In genomic region chr1:247561711-247562110, GRCh38 we compare ENCODE assay signal across 1 cellular context.
TF ChIP-seq lines count a peak whose summit lies in the region.

No MANE protein-coding gene starts in this region.

TF ChIP-seq in WTC11, 78 proteins besides CTCF, POLR2A, EP300 and RAD21 (continued from another document):
- TF ChIP-seq, protein P1, sequence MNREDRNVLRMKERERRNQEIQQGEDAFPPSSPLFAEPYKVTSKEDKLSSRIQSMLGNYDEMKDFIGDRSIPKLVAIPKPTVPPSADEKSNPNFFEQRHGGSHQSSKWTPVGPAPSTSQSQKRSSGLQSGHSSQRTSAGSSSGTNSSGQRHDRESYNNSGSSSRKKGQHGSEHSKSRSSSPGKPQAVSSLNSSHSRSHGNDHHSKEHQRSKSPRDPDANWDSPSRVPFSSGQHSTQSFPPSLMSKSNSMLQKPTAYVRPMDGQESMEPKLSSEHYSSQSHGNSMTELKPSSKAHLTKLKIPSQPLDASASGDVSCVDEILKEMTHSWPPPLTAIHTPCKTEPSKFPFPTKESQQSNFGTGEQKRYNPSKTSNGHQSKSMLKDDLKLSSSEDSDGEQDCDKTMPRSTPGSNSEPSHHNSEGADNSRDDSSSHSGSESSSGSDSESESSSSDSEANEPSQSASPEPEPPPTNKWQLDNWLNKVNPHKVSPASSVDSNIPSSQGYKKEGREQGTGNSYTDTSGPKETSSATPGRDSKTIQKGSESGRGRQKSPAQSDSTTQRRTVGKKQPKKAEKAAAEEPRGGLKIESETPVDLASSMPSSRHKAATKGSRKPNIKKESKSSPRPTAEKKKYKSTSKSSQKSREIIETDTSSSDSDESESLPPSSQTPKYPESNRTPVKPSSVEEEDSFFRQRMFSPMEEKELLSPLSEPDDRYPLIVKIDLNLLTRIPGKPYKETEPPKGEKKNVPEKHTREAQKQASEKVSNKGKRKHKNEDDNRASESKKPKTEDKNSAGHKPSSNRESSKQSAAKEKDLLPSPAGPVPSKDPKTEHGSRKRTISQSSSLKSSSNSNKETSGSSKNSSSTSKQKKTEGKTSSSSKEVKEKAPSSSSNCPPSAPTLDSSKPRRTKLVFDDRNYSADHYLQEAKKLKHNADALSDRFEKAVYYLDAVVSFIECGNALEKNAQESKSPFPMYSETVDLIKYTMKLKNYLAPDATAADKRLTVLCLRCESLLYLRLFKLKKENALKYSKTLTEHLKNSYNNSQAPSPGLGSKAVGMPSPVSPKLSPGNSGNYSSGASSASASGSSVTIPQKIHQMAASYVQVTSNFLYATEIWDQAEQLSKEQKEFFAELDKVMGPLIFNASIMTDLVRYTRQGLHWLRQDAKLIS (CRISPR knock-in tag; IDR thresholded peaks at IDR 0.05; ENCODE audit: borderline replicate concordance), result no peak
- TF ChIP-seq ATF1 (CRISPR knock-in tag; IDR thresholded peaks at IDR 0.05) (no peak), GRHL2 (CRISPR knock-in tag; IDR thresholded peaks at IDR 0.05; ENCODE audit: insufficient replicate concordance, severe bottlenecking) (no peak), ZNF416 (CRISPR knock-in tag; IDR thresholded peaks at IDR 0.05) (no peak), ZNF317 (CRISPR knock-in tag; IDR thresholded peaks at IDR 0.05; ENCODE audit: borderline replicate concordance, low read depth) (no peak), ZNF425 (CRISPR knock-in tag; conservative IDR thresholded peaks at IDR 0.05) (no peak), TEAD4 (CRISPR knock-in tag; IDR thresholded peaks at IDR 0.05) (no peak), SMAD4 (CRISPR knock-in tag; IDR thresholded peaks at IDR 0.05) (no peak), JUN (CRISPR knock-in tag; IDR thresholded peaks at IDR 0.05) (no peak), ATF3 (CRISPR knock-in tag; conservative IDR thresholded peaks at IDR 0.05) (no peak)
- TF ChIP-seq, protein P2, sequence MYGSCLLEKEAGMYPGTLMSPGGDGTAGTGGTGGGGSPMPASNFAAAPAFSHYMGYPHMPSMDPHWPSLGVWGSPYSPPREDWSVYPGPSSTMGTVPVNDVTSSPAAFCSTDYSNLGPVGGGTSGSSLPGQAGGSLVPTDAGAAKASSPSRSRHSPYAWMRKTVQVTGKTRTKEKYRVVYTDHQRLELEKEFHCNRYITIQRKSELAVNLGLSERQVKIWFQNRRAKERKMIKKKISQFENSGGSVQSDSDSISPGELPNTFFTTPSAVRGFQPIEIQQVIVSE (CRISPR knock-in tag; IDR thresholded peaks at IDR 0.05; ENCODE audit: borderline replicate concordance), result no peak
- TF ChIP-seq, protein P3, sequence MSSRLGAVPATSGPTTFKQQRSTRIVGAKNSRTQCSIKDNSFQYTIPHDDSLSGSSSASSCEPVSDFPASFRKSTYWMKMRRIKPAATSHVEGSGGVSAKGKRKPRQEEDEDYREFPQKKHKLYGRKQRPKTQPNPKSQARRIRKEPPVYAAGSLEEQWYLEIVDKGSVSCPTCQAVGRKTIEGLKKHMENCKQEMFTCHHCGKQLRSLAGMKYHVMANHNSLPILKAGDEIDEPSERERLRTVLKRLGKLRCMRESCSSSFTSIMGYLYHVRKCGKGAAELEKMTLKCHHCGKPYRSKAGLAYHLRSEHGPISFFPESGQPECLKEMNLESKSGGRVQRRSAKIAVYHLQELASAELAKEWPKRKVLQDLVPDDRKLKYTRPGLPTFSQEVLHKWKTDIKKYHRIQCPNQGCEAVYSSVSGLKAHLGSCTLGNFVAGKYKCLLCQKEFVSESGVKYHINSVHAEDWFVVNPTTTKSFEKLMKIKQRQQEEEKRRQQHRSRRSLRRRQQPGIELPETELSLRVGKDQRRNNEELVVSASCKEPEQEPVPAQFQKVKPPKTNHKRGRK (CRISPR knock-in tag; IDR thresholded peaks at IDR 0.05; ENCODE audit: borderline replicate concordance), result no peak
TF ChIP-seq in WTC11: peak in this region for 0.
